Comparison of ENCODE assay signal across 28 cellular contexts in genomic region chr9:74032421-74032820, GRCh38.
"Had no signal": no experiment of that assay in that cellular context is flagged by ENCODE, and none has a peak within 500 bp of the region (broad histone marks: within the 10 kb centered on the region; RNA-seq: fewer than 3 reads in every experiment).

No MANE protein-coding gene starts in this region.

- DNase-seq: stimulated activated CD4-positive, alpha-beta T cell treated with anti-CD3 and anti-CD28 coated beads, Interleukin-2, amount 100 ng/mL, for 24 hours; stimulated activated CD4-positive, alpha-beta T cell treated with anti-CD3 and anti-CD28 coated beads, Interleukin-2, amount 100 ng/mL, for 48 hours; stimulated activated CD4-positive, alpha-beta T cell treated with anti-CD3 and anti-CD28 coated beads, Interleukin-4, amount 100 ng/mL, for 1 hour; stimulated activated CD4-positive, alpha-beta T cell treated with anti-CD3 and anti-CD28 coated beads, Interleukin-4, amount 100 ng/mL, for 24 hours; stimulated activated CD4-positive, alpha-beta T cell treated with anti-CD3 and anti-CD28 coated beads, Interleukin-4, amount 100 ng/mL, for 4 hours; stimulated activated CD8-positive, alpha-beta memory T cell treated with anti-CD3 and anti-CD28 coated beads, Interleukin-4, amount 100 ng/mL, for 48 hours; stimulated activated naive B cell treated with anti-CD40 and anti-IgM and Interleukin-4, amounts not matched to agents 10 μg/mL and 1 μg/mL and 100 μg/mL, for 72 hours; stimulated activated naive CD4-positive, alpha-beta T cell; stimulated activated naive CD4-positive, alpha-beta T cell treated with Interleukin-2 at 50 U/mL for 16 hours; stimulated activated naive CD8-positive, alpha-beta T cell treated with anti-CD3 and anti-CD28 coated beads, Interleukin-15, amount 100 ng/mL, for 72 hours; stimulated activated naive CD8-positive, alpha-beta T cell treated with anti-CD3 and anti-CD28 coated beads, Interleukin-15, Interleukin-2, amounts not matched to agents 100 U/mL and 50 U/mL, for 24 hours; stomach; substantia nigra; testis; thyroid gland; tibial artery; transverse colon; upper lobe of left lung; upper lobe of right lung; uterus had no signal

- FAIRE-seq: urothelium cell line had no signal

- H3K9me3 Mint-ChIP-seq: stimulated activated effector memory CD8-positive, alpha-beta T cell treated with anti-CD3 and anti-CD28 coated beads, Interleukin-12 subunit alpha, Interleukin-12 subunit beta, amount 100 ng/mL, for 72 hours; stimulated activated naive B cell treated with anti-CD40 and anti-IgM and Interleukin-4, amounts not matched to agents 10 μg/mL and 1 μg/mL and 100 μg/mL, for 72 hours; stimulated activated naive CD8-positive, alpha-beta T cell treated with anti-CD3 and anti-CD28 coated beads, Interleukin-15, amount 100 ng/mL, for 72 hours; type B pancreatic cell had no signal

- ATAC-seq: stimulated activated effector memory CD8-positive, alpha-beta T cell treated with anti-CD3 and anti-CD28 coated beads, Interleukin-12 subunit alpha, Interleukin-12 subunit beta, amount 100 ng/mL, for 72 hours; stimulated activated naive B cell treated with anti-CD40 and anti-IgM and Interleukin-4, amounts not matched to agents 10 μg/mL and 1 μg/mL and 100 μg/mL, for 72 hours; stimulated activated naive CD8-positive, alpha-beta T cell treated with anti-CD3 and anti-CD28 coated beads, Interleukin-15, amount 100 ng/mL, for 72 hours; stimulated activated naive CD8-positive, alpha-beta T cell treated with anti-CD3 and anti-CD28 coated beads, Interleukin-15, Interleukin-2, amounts not matched to agents 100 U/mL and 50 U/mL, for 24 hours; upper lobe of right lung had no signal

- H3K9me3 ChIP-seq: stomach, suprapubic skin, testis, thoracic aorta, thyroid gland, tibial artery, tibial nerve, transverse colon, upper lobe of left lung, upper lobe of right lung, uterus, vagina had no signal

- H3K4me3 ChIP-seq: stomach, suprapubic skin, testis, thoracic aorta, thyroid gland, tibial artery, tibial nerve, transverse colon, upper lobe of left lung, upper lobe of right lung, uterus, vagina had no signal

- H3K4me3 Mint-ChIP-seq: stimulated activated effector memory CD8-positive, alpha-beta T cell treated with anti-CD3 and anti-CD28 coated beads, Interleukin-12 subunit alpha, Interleukin-12 subunit beta, amount 100 ng/mL, for 72 hours; stimulated activated naive B cell treated with anti-CD40 and anti-IgM and Interleukin-4, amounts not matched to agents 10 μg/mL and 1 μg/mL and 100 μg/mL, for 72 hours; stimulated activated naive CD8-positive, alpha-beta T cell treated with anti-CD3 and anti-CD28 coated beads, Interleukin-15, amount 100 ng/mL, for 72 hours; stimulated activated naive CD8-positive, alpha-beta T cell treated with anti-CD3 and anti-CD28 coated beads, Interleukin-15, Interleukin-2, amounts not matched to agents 100 ng/mL and 50 ng/mL, for 24 hours; type B pancreatic cell had no signal

- H3K27ac Mint-ChIP-seq: stimulated activated effector memory CD8-positive, alpha-beta T cell treated with anti-CD3 and anti-CD28 coated beads, Interleukin-12 subunit alpha, Interleukin-12 subunit beta, amount 100 ng/mL, for 72 hours; stimulated activated naive B cell treated with anti-CD40 and anti-IgM and Interleukin-4, amounts not matched to agents 10 μg/mL and 1 μg/mL and 100 μg/mL, for 72 hours; stimulated activated naive CD8-positive, alpha-beta T cell treated with anti-CD3 and anti-CD28 coated beads, Interleukin-15, amount 100 ng/mL, for 72 hours; stimulated activated naive CD8-positive, alpha-beta T cell treated with anti-CD3 and anti-CD28 coated beads, Interleukin-15, Interleukin-2, amounts not matched to agents 100 ng/mL and 50 ng/mL, for 24 hours; type B pancreatic cell had no signal

- H3K27me3 Mint-ChIP-seq: stimulated activated naive B cell treated with anti-CD40 and anti-IgM and Interleukin-4, amounts not matched to agents 10 μg/mL and 1 μg/mL and 100 μg/mL, for 72 hours; stimulated activated naive CD8-positive, alpha-beta T cell treated with anti-CD3 and anti-CD28 coated beads, Interleukin-15, amount 100 ng/mL, for 72 hours; stimulated activated naive CD8-positive, alpha-beta T cell treated with anti-CD3 and anti-CD28 coated beads, Interleukin-15, Interleukin-2, amounts not matched to agents 100 ng/mL and 50 ng/mL, for 24 hours; type B pancreatic cell had no signal

- H3K4me1 ChIP-seq: stomach, suprapubic skin, testis, thyroid gland, tibial artery, tibial nerve, transverse colon, upper lobe of left lung, upper lobe of right lung, uterus, vagina had no signal

- H3K36me3 ChIP-seq: stomach, suprapubic skin, thoracic aorta, thyroid gland, tibial artery, tibial nerve, transverse colon, upper lobe of left lung, upper lobe of right lung, vagina had no signal

- H3K27me3 ChIP-seq: stomach, suprapubic skin, testis, thyroid gland, tibial artery, tibial nerve, transverse colon, upper lobe of left lung, upper lobe of right lung, uterus, vagina had no signal

- H3K4me1 Mint-ChIP-seq: stimulated activated effector memory CD8-positive, alpha-beta T cell treated with anti-CD3 and anti-CD28 coated beads, Interleukin-12 subunit alpha, Interleukin-12 subunit beta, amount 100 ng/mL, for 72 hours; stimulated activated naive B cell treated with anti-CD40 and anti-IgM and Interleukin-4, amounts not matched to agents 10 μg/mL and 1 μg/mL and 100 μg/mL, for 72 hours; stimulated activated naive CD8-positive, alpha-beta T cell treated with anti-CD3 and anti-CD28 coated beads, Interleukin-15, amount 100 ng/mL, for 72 hours had no signal

- H3K36me3 Mint-ChIP-seq: stimulated activated effector memory CD8-positive, alpha-beta T cell treated with anti-CD3 and anti-CD28 coated beads, Interleukin-12 subunit alpha, Interleukin-12 subunit beta, amount 100 ng/mL, for 72 hours; stimulated activated naive B cell treated with anti-CD40 and anti-IgM and Interleukin-4, amounts not matched to agents 10 μg/mL and 1 μg/mL and 100 μg/mL, for 72 hours; type B pancreatic cell had no signal

- H3K27ac ChIP-seq: stomach, suprapubic skin, testis, thoracic aorta, thyroid gland, tibial artery, tibial nerve, transverse colon, upper lobe of left lung, upper lobe of right lung, uterus, vagina had no signal
